ENCODE assay signal across 1 cellular context in genomic region chr6:166988674-166989201, GRCh38.
TF ChIP-seq lines count a peak whose summit lies in the region.

No MANE protein-coding gene starts in this region.

TF ChIP-seq in SK-N-SH treated with all-trans-retinoic acid at 6 μM for 48 hours, 23 proteins besides CTCF, POLR2A, EP300 and RAD21 (continued from another document):
- TF ChIP-seq POU6F1 (CRISPR knock-in tag; IDR thresholded peaks at IDR 0.05; ENCODE audit: borderline replicate concordance, low read depth), result no peak
- no peak for TF ChIP-seq CSDC2 (CRISPR knock-in tag; IDR thresholded peaks at IDR 0.05)
